ENCODE assay signal across 10 cellular contexts in the genomic region with DNA sequence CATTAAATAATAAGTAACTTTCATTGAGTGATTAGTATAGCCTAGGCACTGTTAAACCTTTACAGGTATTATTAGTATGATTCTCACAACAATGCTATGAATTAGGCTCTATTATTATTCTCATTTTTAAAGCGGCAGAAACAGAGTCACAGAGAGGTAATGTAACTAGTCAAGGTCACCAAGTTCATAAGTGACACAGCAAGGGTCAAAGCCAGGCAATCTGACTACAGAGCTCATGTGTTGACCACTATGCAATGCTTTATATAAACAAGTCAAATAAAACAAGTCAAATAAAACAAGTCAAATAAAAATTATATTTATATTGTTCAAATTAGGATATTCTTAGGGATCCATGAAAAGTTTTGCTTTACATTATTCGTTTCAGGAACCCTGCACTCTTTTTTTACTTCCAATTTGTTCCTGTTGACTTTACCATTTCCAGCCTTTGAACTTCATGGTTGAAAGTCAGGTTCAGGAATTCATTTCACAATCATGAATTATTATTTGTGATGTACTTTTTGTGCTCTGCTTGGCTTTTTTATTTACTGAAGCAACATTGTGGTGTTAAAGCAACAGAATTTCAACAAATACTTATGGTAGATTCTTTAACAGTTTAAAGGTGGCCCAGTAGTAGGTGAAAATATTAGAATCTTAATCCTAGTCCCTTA. TPM values are rescaled to one million over a fixed set of nuclear protein-coding genes. Genes with fewer than 3 reads are reported as not detected.
"Had no signal": no experiment of that assay in that cellular context is flagged by ENCODE, and none has a peak within 500 bp of the region (broad histone marks: within the 10 kb centered on the region; RNA-seq: fewer than 3 reads in every experiment).

No MANE protein-coding gene starts in this region.

- H3K4me3 ChIP-seq: GM23338, HAP-1, K562 had no signal

- H3K27ac ChIP-seq: HL-60 had no signal

- FAIRE-seq: K562 had no signal

- H3K4me1 ChIP-seq: HAP-1 had no signal

- H3K4me3 Mint-ChIP-seq: GM23338, HFFc6 had no signal

- H3K9me3 ChIP-seq: HAP-1 had no signal

- ATAC-seq: GM23338, HCT116, K562 had no signal

- H3K4me2 ChIP-seq: GM23338 had no signal

- H3K9me3 Mint-ChIP-seq: GM23338, HFFc6 had no signal

- H2AFZ ChIP-seq: GM23338 had no signal

- H3K4me1 Mint-ChIP-seq: GM23338 had no signal

- DNase-seq: H7, HFFc6, IMR-90, KG1 had no signal

- H3K36me3 ChIP-seq: HAP-1 had no signal

- H3K27ac Mint-ChIP-seq: GM23338, HFFc6 had no signal

RNA-seq across cellular contexts. Expression of a gene that starts 40.4 kb away (rescaled TPM):
- total RNA-seq: HT1080 had no signal
